Comparison of ENCODE assay signal across 8 cellular contexts in genomic region chr11:65871811-65872548, GRCh38. TPM values are rescaled to one million over a fixed set of nuclear protein-coding genes. Genes with fewer than 3 reads are reported as not detected.
DNase-seq lines count a peak whose midpoint lies in the region; ATAC-seq, FAIRE-seq and TF ChIP-seq lines count a peak whose summit lies in the region.

No MANE protein-coding gene starts in this region.

- POLR2A ChIA-PET in IMR-90 (lab: Charles Lee; ENCODE audit: unreplicated experiment), result interaction anchor here (0.7 to 1.3 kb wide), 4 partner anchors 9 to 14 kb away, joined by 4 to 7 read pairs (median 4); no protein-coding TSS in a partner anchor
- POLR2A ChIA-PET in HepG2 (lab: Yijun Ruan, JAX), result interaction anchor here (1.2 to 8.9 kb wide), 5 partner anchors 13 to 131 kb away, joined by 3 to 81 read pairs (median 6); partner anchors contain the start of genes CCDC85B, CFL1, FIBP and MUS81

- H3K9me1 ChIP-seq in IMR-90 (ENCODE audit: insufficient read depth, low read length), result 0 out of 2 replicates have a peak, but pooled peaks cover 5% of the 10 kb centered on the region

- H3K4ac ChIP-seq in IMR-90 (ENCODE audit: low read depth, low read length), result peak overlapping the region; percentile 97

- no peak for TF ChIP-seq EP300 in HepG2 (IDR thresholded peaks at IDR 0.05; ENCODE audit: low read depth in 2 of 2, low read length in 2 of 2)
- TF ChIP-seq EP300 in HepG2 (CRISPR knock-in tag; IDR thresholded peaks at IDR 0.05; ENCODE audit: borderline replicate concordance), result no peak

- H3K4me1 ChIP-seq in IMR-90 (ENCODE audit: control insufficient read depth, insufficient read depth, low read length) (peaks cover 14% of the 10 kb centered on the region), HepG2 (ENCODE audit: insufficient read depth, low read length) (peaks cover 27% of the 10 kb centered on the region)

- no peaks in the 10 kb centered on the region for H3K9me3 Mint-ChIP-seq in brain

- H3K56ac ChIP-seq in IMR-90 (ENCODE audit: extremely low read depth, insufficient read depth, low read length), result peak overlapping the region; percentile 88

- H3K18ac ChIP-seq in IMR-90 (ENCODE audit: low read depth, low read length), result peak overlapping the region; percentile 71

- CTCF ChIA-PET in IMR-90 (lab: Yijun Ruan, JAX), result interaction anchor here (1.1 to 2.1 kb wide), 3 partner anchors 13 to 16 kb away, joined by 3 to 9 read pairs (median 8); partner anchors contain the start of gene FIBP
- CTCF ChIA-PET in HepG2 (lab: Yijun Ruan, JAX; ENCODE audit: low intra/inter-chr PET ratio, low total read pairs), result no interaction called here

- H3K4me2 ChIP-seq in IMR-90 (ENCODE audit: low read depth, low read length), result peak overlapping the region; percentile 96
- peak overlapping the region; percentile 71 for H3K4me2 ChIP-seq in HepG2 (ENCODE audit: low read depth, low read length)

- H2BK5ac ChIP-seq in IMR-90 (ENCODE audit: low read depth, low read length, poor library complexity, severe bottlenecking), result peak overlapping the region; percentile 97

- H2AK5ac ChIP-seq in IMR-90 (ENCODE audit: low read depth, low read length), result peak overlapping the region; percentile 87

- H3K14ac ChIP-seq in IMR-90 (replicated peaks; ENCODE audit: low read depth, low read length), result peak overlapping the region; percentile 97

- TF ChIP-seq RAD21 in IMR-90 (IDR thresholded peaks at IDR 0.05; ENCODE audit: low read length) (peak; percentile 12; the same call in 1 of the 2 replicates), HepG2 (CRISPR knock-in tag; IDR thresholded peaks at IDR 0.05) (no peak)

- H3K36me3 Mint-ChIP-seq in brain, result no peaks in the 10 kb centered on the region

- peak overlapping the region; percentile 73 for H4K8ac ChIP-seq in IMR-90 (ENCODE audit: low read depth in 2 of 2, low read length in 2 of 2)

- H3K27me3 ChIP-seq in IMR-90 (ENCODE audit: control insufficient read depth, insufficient read depth, low read length) (no peaks in the 10 kb centered on the region), HepG2 (ENCODE audit: control insufficient read depth in 1 of 2, insufficient read depth in 2 of 2, low read length in 2 of 2) (no peaks in the 10 kb centered on the region; a peak in 1 of 5 replicates)

- H3K9me3 ChIP-seq in IMR-90 (ENCODE audit: control insufficient read depth, insufficient read depth, low read length) (no peaks in the 10 kb centered on the region), HepG2 (ENCODE audit: low read length) (no peaks in the 10 kb centered on the region)

- H3K36me3 ChIP-seq in IMR-90 (ENCODE audit: control insufficient read depth, insufficient read depth, low read length) (peaks cover 41% of the 10 kb centered on the region), HepG2 (replicated peaks in 1 of 2; ENCODE audit: control insufficient read depth in 1 of 2, insufficient read depth in 2 of 2, low read length in 2 of 2) (peaks cover 0 to 10% of the 10 kb centered on the region in 2 experiments; a peak in 1 of 5 replicates)

- H3K23ac ChIP-seq in IMR-90 (ENCODE audit: low read depth, low read length), result peak overlapping the region; percentile 93

- 7% methylated on average over 11 of the region's 26 CpGs; no CpG with 5 or more reads in 1 of the 2 experiments for WGBS in IMR-90 (ENCODE audit: extremely low coverage in 2 of 2, insufficient read length in 1 of 2), 2 experiments
- WGBS in HepG2 (ENCODE audit: low lambda C conversion rate), result 40% methylated on average over 2 of the region's 26 CpGs

- peak overlapping the region; percentile 99 for H2AK9ac ChIP-seq in IMR-90 (replicated peaks; ENCODE audit: low read depth, low read length, poor library complexity)

- peaks cover 7% of the 10 kb centered on the region for H3K27me3 Mint-ChIP-seq in brain

- TF ChIP-seq POLR2A in IMR-90 (IDR thresholded peaks at IDR 0.05; ENCODE audit: low read depth, low read length), result no peak
- no peak for TF ChIP-seq POLR2A in HepG2 (IDR thresholded peaks at IDR 0.05; ENCODE audit: insufficient read depth in 1 of 2, low read depth in 2 of 2, low read length in 2 of 2)

- peak overlapping the region; percentile 73 for H2BK120ac ChIP-seq in IMR-90 (ENCODE audit: low read depth, low read length)

- TF ChIP-seq CTCF in IMR-90 (conservative IDR thresholded peaks at IDR 0.05; ENCODE audit: low read depth, low read length), result 0 out of 2 replicates have a peak, but pooled peaks have one; percentile 23
- TF ChIP-seq CTCF in brain (conservative IDR thresholded peaks at IDR 0.05), result no peak
- peak; percentile 18; the same call in 1 of the 2 replicates for TF ChIP-seq CTCF in HepG2 (CRISPR knock-in tag; IDR thresholded peaks at IDR 0.05)

- no TSS peak for BruUV-seq in IMR-90 (replicated peaks; lab: Mats Ljungman, UMichigan)
- no TSS peak for BruUV-seq in HepG2 (replicated peaks; lab: Mats Ljungman, UMichigan)

- DNase-seq in IMR-90 (no peak), HepG2 (ENCODE audit: low spot score) (no peak), substantia nigra (lab: John Stamatoyannopoulos, UW) (peak in 5 of 49 donors; percentile 17 to 50 (median 22)), Ammon's horn (ENCODE audit: low spot score) (no peak), RPMI8226 (no peak)

- dilution Hi-C loops in IMR-90 (cut with HindIII; ENCODE audit: low sequenced_read_pairs, unreplicated experiment), result no loop called here

- intact Hi-C loops in IMR-90 (cut with micrococcal nuclease), result no loop called here
- intact Hi-C loops in HepG2 (cut with micrococcal nuclease; ENCODE audit: unreplicated experiment), result no loop called here

- peak overlapping the region in 3 of 5 experiments; percentile 19 to 85 (median 84) for H3K27ac Mint-ChIP-seq in brain

- H2AFZ ChIP-seq in IMR-90 (replicated peaks; ENCODE audit: low read length, poor library complexity), result peak overlapping the region; percentile 76
- no peak overlapping the region for H2AFZ ChIP-seq in HepG2 (ENCODE audit: low read length)

- H3K9ac ChIP-seq in IMR-90 (ENCODE audit: low read depth, low read length) (peak overlapping the region; percentile 98), HepG2 (ENCODE audit: insufficient read depth, low read depth, low read length) (peak overlapping the region; percentile 69)

- H2BK20ac ChIP-seq in IMR-90 (ENCODE audit: low read depth, low read length), result no peak overlapping the region

- peak overlapping the region; percentile 89 for H4K5ac ChIP-seq in IMR-90 (ENCODE audit: low read depth, low read length)

- peak overlapping the region; percentile 62 to 83 (median 75) for H3K4me3 Mint-ChIP-seq in brain

- no peak for FAIRE-seq in HepG2 (lab: Jason Lieb, UNC)

- H3K27ac ChIP-seq in IMR-90 (ENCODE audit: insufficient read depth, low read length), result peak overlapping the region; percentile 98
- no peak overlapping the region for H3K27ac ChIP-seq in HepG2 (ENCODE audit: extremely low read length, insufficient read depth, low read length)
- peak overlapping the region; percentile 45 for H3K27ac ChIP-seq in substantia nigra (ENCODE audit: low read depth, low read length, poor library complexity, severe bottlenecking)

- H3K4me1 Mint-ChIP-seq in brain, result peaks cover 30% of the 10 kb centered on the region

- in situ Hi-C loops in IMR-90 (cut with MboI; ENCODE audit: low sequenced_read_pairs), result no loop called here
- in situ Hi-C loops in HepG2 (cut with HindIII; ENCODE audit: extremely low pct_ligation_motif_present, low pct_unique_long_range_greater_than_20kb), result no loop called here

- H3K4me3 ChIP-seq in IMR-90 (ENCODE audit: insufficient read depth, low read depth, low read length) (peak overlapping the region; percentile 89), HepG2 (replicated peaks in 1 of 3; ENCODE audit: insufficient read depth in 1 of 3, low read depth in 2 of 3, low read length in 3 of 3) (peak overlapping the region; percentile 58 to 73 (median 63); a peak in 4 of 6 replicates)

- ATAC-seq in IMR-90 (ENCODE audit: low read depth), result peak; percentile 28
- ATAC-seq in HepG2, result peak; percentile 47
- no peak for ATAC-seq in activated CD4-positive, CD25-positive, alpha-beta regulatory T cell treated with anti-CD3 and anti-CD28 coated beads, Interleukin-2, amount 50 U/mL, for 24 hours
- ATAC-seq in HG03342 (IDR thresholded peaks at IDR 0.05; ENCODE audit: unreplicated experiment), result no peak

- peak overlapping the region; percentile 81 for H4K91ac ChIP-seq in IMR-90 (ENCODE audit: insufficient read depth, low read depth, low read length)

- H3K79me2 ChIP-seq in HepG2 (ENCODE audit: insufficient read depth, low read length), result no peaks in the 10 kb centered on the region

- peaks cover 27% of the 10 kb centered on the region for H4K20me1 ChIP-seq in IMR-90 (ENCODE audit: insufficient read depth, low read length)
- no peaks in the 10 kb centered on the region for H4K20me1 ChIP-seq in HepG2 (ENCODE audit: insufficient read depth, low read length)

- peaks cover 18 to 57% of the 10 kb centered on the region in 2 experiments for H3K79me1 ChIP-seq in IMR-90 (ENCODE audit: low read depth in 1 of 2, low read length in 2 of 2)

- H2BK15ac ChIP-seq in IMR-90 (ENCODE audit: low read depth, low read length), result no peak overlapping the region; the same call in 2 of the 3 replicates

RNA-seq across cellular contexts. Expression of gene EFEMP2, which starts 0.6 kb away (rescaled TPM):
- total RNA-seq in IMR-90 (2012; rRNA removed), result 62.7 and 69.2 TPM in 2 replicates
- polyA plus RNA-seq in IMR-90 (2012; rRNA removed), result 431 and 601 TPM in 2 replicates
- polyA plus RNA-seq in IMR-90 (2012; cell fraction: cytosol; rRNA removed), result 324 and 587 TPM in 2 replicates
- 557 and 1,096 TPM in 2 replicates for polyA plus RNA-seq in IMR-90 (2012; cell fraction: nucleus; rRNA removed; ENCODE audit: low replicate concordance)
- polyA plus RNA-seq in brain (ENCODE audit: insufficient read depth, low read depth, low replicate concordance), result 17.1 TPM
- total RNA-seq in HepG2 (2016; rRNA removed; fragmentation: Illumina TruSeq; extraction: Trizol), result 3.7 and 7.4 TPM in 2 replicates
- total RNA-seq in HepG2 (2016; cell fraction: cytosol; rRNA removed; fragmentation: Illumina TruSeq; extraction: Trizol; ENCODE audit: low read depth), result 15.2 and 15.7 TPM in 2 replicates
- total RNA-seq in HepG2 (2016; cell fraction: insoluble cytoplasmic fraction; rRNA removed; fragmentation: Illumina TruSeq; extraction: Trizol), result 3.7 and 8.2 TPM in 2 replicates
- total RNA-seq in HepG2 (2016; cell fraction: membrane; rRNA removed; fragmentation: Illumina TruSeq; extraction: Trizol), result 12.4 and 16.0 TPM in 2 replicates
- 7.8 and 14.5 TPM in 2 replicates for total RNA-seq in HepG2 (2016; cell fraction: nucleus; rRNA removed; fragmentation: Illumina TruSeq; extraction: Trizol)
- polyA plus RNA-seq in HepG2 (2011; rRNA removed), result 29.7 and 34.3 TPM in 2 replicates
- polyA plus RNA-seq in HepG2 (2011; cell fraction: cytosol; rRNA removed), result 17.6 and 22.8 TPM in 2 replicates
- 150 and 216 TPM in 2 replicates for polyA plus RNA-seq in HepG2 (2011; cell fraction: nucleus; rRNA removed)
- 12.1 and 14.4 TPM in 2 replicates for polyA plus RNA-seq in HepG2 (2012)
- polyA plus RNA-seq in HepG2 (2016; cell fraction: cytosol; fragmentation: Illumina TruSeq; extraction: Trizol; ENCODE audit: low read depth), result 19.2 and 19.9 TPM in 2 replicates
- 5.8 and 5.9 TPM in 2 replicates for polyA plus RNA-seq in HepG2 (2016; cell fraction: insoluble cytoplasmic fraction; fragmentation: Illumina TruSeq; extraction: Trizol; ENCODE audit: low read depth)
- polyA plus RNA-seq in HepG2 (2016; cell fraction: membrane; fragmentation: Illumina TruSeq; extraction: Trizol; ENCODE audit: low read depth), result 18.0 and 19.9 TPM in 2 replicates
- 20.2 and 23.5 TPM in 2 replicates for polyA plus RNA-seq in HepG2 (2016; cell fraction: nucleus; fragmentation: Illumina TruSeq; extraction: Trizol; ENCODE audit: insufficient read depth, low read depth)
- polyA minus RNA-seq in HepG2 (2011; rRNA and poly(A)+ RNA removed; ENCODE audit: low replicate concordance), result 2.1 and 18.1 TPM in 2 replicates
- polyA minus RNA-seq in HepG2 (2011; cell fraction: cytosol; rRNA and poly(A)+ RNA removed), result 4.1 and 4.8 TPM in 2 replicates
- polyA minus RNA-seq in HepG2 (2011; cell fraction: nucleus; rRNA and poly(A)+ RNA removed), result 14.5 and 17.7 TPM in 2 replicates

RNA-seq across cellular contexts. Expression of gene CTSW, which starts 7.7 kb away (rescaled TPM):
- total RNA-seq in IMR-90 (2012; rRNA removed) (0.18 TPM in 1 of 2 replicates, not detected in the other), HepG2 (2016; rRNA removed; fragmentation: Illumina TruSeq; extraction: Trizol) (not detected in 2 replicates)
- polyA plus RNA-seq in IMR-90 (2012; rRNA removed) (0.07 and 0.23 TPM in 2 replicates), brain (ENCODE audit: insufficient read depth, low read depth, low replicate concordance) (0.76 TPM), HepG2 (2011; rRNA removed) (0.09 TPM in 1 of 2 replicates, not detected in the other)
- 0.08 and 0.39 TPM in 2 replicates for polyA plus RNA-seq in IMR-90 (2012; cell fraction: cytosol; rRNA removed)
- polyA plus RNA-seq in IMR-90 (2012; cell fraction: nucleus; rRNA removed; ENCODE audit: low replicate concordance), result 0.23 and 0.34 TPM in 2 replicates
- total RNA-seq in HepG2 (2016; cell fraction: cytosol; rRNA removed; fragmentation: Illumina TruSeq; extraction: Trizol; ENCODE audit: low read depth), result not detected in 2 replicates
- total RNA-seq in HepG2 (2016; cell fraction: insoluble cytoplasmic fraction; rRNA removed; fragmentation: Illumina TruSeq; extraction: Trizol), result not detected in 2 replicates
- not detected in 2 replicates for total RNA-seq in HepG2 (2016; cell fraction: membrane; rRNA removed; fragmentation: Illumina TruSeq; extraction: Trizol)
- total RNA-seq in HepG2 (2016; cell fraction: nucleus; rRNA removed; fragmentation: Illumina TruSeq; extraction: Trizol), result not detected in 2 replicates
- not detected in 2 replicates for polyA plus RNA-seq in HepG2 (2011; cell fraction: cytosol; rRNA removed)
- 0.24 TPM in 1 of 2 replicates, not detected in the other for polyA plus RNA-seq in HepG2 (2011; cell fraction: nucleus; rRNA removed)
- 0.29 TPM in 1 of 2 replicates, not detected in the other for polyA plus RNA-seq in HepG2 (2012)
- not detected in 2 replicates for polyA plus RNA-seq in HepG2 (2016; cell fraction: cytosol; fragmentation: Illumina TruSeq; extraction: Trizol; ENCODE audit: low read depth)
- not detected in 2 replicates for polyA plus RNA-seq in HepG2 (2016; cell fraction: insoluble cytoplasmic fraction; fragmentation: Illumina TruSeq; extraction: Trizol; ENCODE audit: low read depth)
- polyA plus RNA-seq in HepG2 (2016; cell fraction: membrane; fragmentation: Illumina TruSeq; extraction: Trizol; ENCODE audit: low read depth), result not detected in 2 replicates
- polyA plus RNA-seq in HepG2 (2016; cell fraction: nucleus; fragmentation: Illumina TruSeq; extraction: Trizol; ENCODE audit: insufficient read depth, low read depth), result not detected in 2 replicates
- not detected in 2 replicates for polyA minus RNA-seq in HepG2 (2011; rRNA and poly(A)+ RNA removed; ENCODE audit: low replicate concordance)
- polyA minus RNA-seq in HepG2 (2011; cell fraction: cytosol; rRNA and poly(A)+ RNA removed), result not detected in 2 replicates
- not detected in 2 replicates for polyA minus RNA-seq in HepG2 (2011; cell fraction: nucleus; rRNA and poly(A)+ RNA removed)

RNA-seq across cellular contexts. Expression of gene MUS81, which starts 11.7 kb away (rescaled TPM):
- total RNA-seq in IMR-90 (2012; rRNA removed), result 22.5 and 23.7 TPM in 2 replicates
- 47.9 and 57.0 TPM in 2 replicates for polyA plus RNA-seq in IMR-90 (2012; rRNA removed)
- 22.0 and 32.0 TPM in 2 replicates for polyA plus RNA-seq in IMR-90 (2012; cell fraction: cytosol; rRNA removed)
- polyA plus RNA-seq in IMR-90 (2012; cell fraction: nucleus; rRNA removed; ENCODE audit: low replicate concordance), result 224 and 393 TPM in 2 replicates
- polyA plus RNA-seq in brain (ENCODE audit: insufficient read depth, low read depth, low replicate concordance), result 41.7 TPM
- 13.2 and 25.6 TPM in 2 replicates for total RNA-seq in HepG2 (2016; rRNA removed; fragmentation: Illumina TruSeq; extraction: Trizol)
- total RNA-seq in HepG2 (2016; cell fraction: cytosol; rRNA removed; fragmentation: Illumina TruSeq; extraction: Trizol; ENCODE audit: low read depth), result 9.1 and 9.8 TPM in 2 replicates
- total RNA-seq in HepG2 (2016; cell fraction: insoluble cytoplasmic fraction; rRNA removed; fragmentation: Illumina TruSeq; extraction: Trizol), result 10.0 and 23.4 TPM in 2 replicates
- total RNA-seq in HepG2 (2016; cell fraction: membrane; rRNA removed; fragmentation: Illumina TruSeq; extraction: Trizol), result 9.8 and 11.9 TPM in 2 replicates
- total RNA-seq in HepG2 (2016; cell fraction: nucleus; rRNA removed; fragmentation: Illumina TruSeq; extraction: Trizol), result 33.1 and 33.6 TPM in 2 replicates
- polyA plus RNA-seq in HepG2 (2011; rRNA removed), result 30.2 and 43.6 TPM in 2 replicates
- polyA plus RNA-seq in HepG2 (2011; cell fraction: cytosol; rRNA removed), result 9.6 and 15.1 TPM in 2 replicates
- 256 and 293 TPM in 2 replicates for polyA plus RNA-seq in HepG2 (2011; cell fraction: nucleus; rRNA removed)
- 17.9 and 34.3 TPM in 2 replicates for polyA plus RNA-seq in HepG2 (2012)
- polyA plus RNA-seq in HepG2 (2016; cell fraction: cytosol; fragmentation: Illumina TruSeq; extraction: Trizol; ENCODE audit: low read depth), result 5.3 and 7.5 TPM in 2 replicates
- polyA plus RNA-seq in HepG2 (2016; cell fraction: insoluble cytoplasmic fraction; fragmentation: Illumina TruSeq; extraction: Trizol; ENCODE audit: low read depth), result 10.0 and 14.2 TPM in 2 replicates
- 9.0 and 9.4 TPM in 2 replicates for polyA plus RNA-seq in HepG2 (2016; cell fraction: membrane; fragmentation: Illumina TruSeq; extraction: Trizol; ENCODE audit: low read depth)
- polyA plus RNA-seq in HepG2 (2016; cell fraction: nucleus; fragmentation: Illumina TruSeq; extraction: Trizol; ENCODE audit: insufficient read depth, low read depth), result 70.1 TPM in 2 replicates
- 21.4 and 58.7 TPM in 2 replicates for polyA minus RNA-seq in HepG2 (2011; rRNA and poly(A)+ RNA removed; ENCODE audit: low replicate concordance)
- 5.5 and 5.8 TPM in 2 replicates for polyA minus RNA-seq in HepG2 (2011; cell fraction: cytosol; rRNA and poly(A)+ RNA removed)
- polyA minus RNA-seq in HepG2 (2011; cell fraction: nucleus; rRNA and poly(A)+ RNA removed), result 60.9 and 66.5 TPM in 2 replicates

RNA-seq across cellular contexts. Expression of gene CFL1, which starts 14.0 kb away (rescaled TPM):
- total RNA-seq in IMR-90 (2012; rRNA removed), result 919 and 960 TPM in 2 replicates
- 2,231 and 2,466 TPM in 2 replicates for polyA plus RNA-seq in IMR-90 (2012; rRNA removed)
- 2,445 and 3,036 TPM in 2 replicates for polyA plus RNA-seq in IMR-90 (2012; cell fraction: cytosol; rRNA removed)
- polyA plus RNA-seq in IMR-90 (2012; cell fraction: nucleus; rRNA removed; ENCODE audit: low replicate concordance), result 809 and 890 TPM in 2 replicates
- 2,437 TPM for polyA plus RNA-seq in brain (ENCODE audit: insufficient read depth, low read depth, low replicate concordance)
- 383 and 458 TPM in 2 replicates for total RNA-seq in HepG2 (2016; rRNA removed; fragmentation: Illumina TruSeq; extraction: Trizol)
- 49.6 and 56.4 TPM in 2 replicates for total RNA-seq in HepG2 (2016; cell fraction: cytosol; rRNA removed; fragmentation: Illumina TruSeq; extraction: Trizol; ENCODE audit: low read depth)
- 365 and 431 TPM in 2 replicates for total RNA-seq in HepG2 (2016; cell fraction: insoluble cytoplasmic fraction; rRNA removed; fragmentation: Illumina TruSeq; extraction: Trizol)
- total RNA-seq in HepG2 (2016; cell fraction: membrane; rRNA removed; fragmentation: Illumina TruSeq; extraction: Trizol), result 92.4 and 99.4 TPM in 2 replicates
- total RNA-seq in HepG2 (2016; cell fraction: nucleus; rRNA removed; fragmentation: Illumina TruSeq; extraction: Trizol), result 154 and 171 TPM in 2 replicates
- polyA plus RNA-seq in HepG2 (2011; rRNA removed), result 347 and 379 TPM in 2 replicates
- polyA plus RNA-seq in HepG2 (2011; cell fraction: cytosol; rRNA removed), result 649 and 884 TPM in 2 replicates
- 218 and 244 TPM in 2 replicates for polyA plus RNA-seq in HepG2 (2011; cell fraction: nucleus; rRNA removed)
- polyA plus RNA-seq in HepG2 (2012), result 289 and 295 TPM in 2 replicates
- polyA plus RNA-seq in HepG2 (2016; cell fraction: cytosol; fragmentation: Illumina TruSeq; extraction: Trizol; ENCODE audit: low read depth), result 112 and 116 TPM in 2 replicates
- polyA plus RNA-seq in HepG2 (2016; cell fraction: insoluble cytoplasmic fraction; fragmentation: Illumina TruSeq; extraction: Trizol; ENCODE audit: low read depth), result 879 and 1,116 TPM in 2 replicates
- 173 and 178 TPM in 2 replicates for polyA plus RNA-seq in HepG2 (2016; cell fraction: membrane; fragmentation: Illumina TruSeq; extraction: Trizol; ENCODE audit: low read depth)
- polyA plus RNA-seq in HepG2 (2016; cell fraction: nucleus; fragmentation: Illumina TruSeq; extraction: Trizol; ENCODE audit: insufficient read depth, low read depth), result 427 and 437 TPM in 2 replicates
- polyA minus RNA-seq in HepG2 (2011; rRNA and poly(A)+ RNA removed; ENCODE audit: low replicate concordance), result 360 and 1,083 TPM in 2 replicates
- polyA minus RNA-seq in HepG2 (2011; cell fraction: cytosol; rRNA and poly(A)+ RNA removed), result 284 and 320 TPM in 2 replicates
- 153 and 218 TPM in 2 replicates for polyA minus RNA-seq in HepG2 (2011; cell fraction: nucleus; rRNA and poly(A)+ RNA removed)

RNA-seq across cellular contexts. Expression of gene FIBP, which starts 16.3 kb away (rescaled TPM):
- total RNA-seq in IMR-90 (2012; rRNA removed) (119 and 182 TPM in 2 replicates), HepG2 (2016; rRNA removed; fragmentation: Illumina TruSeq; extraction: Trizol) (62.1 and 66.0 TPM in 2 replicates)
- polyA plus RNA-seq in IMR-90 (2012; rRNA removed) (141 and 163 TPM in 2 replicates), brain (ENCODE audit: insufficient read depth, low read depth, low replicate concordance) (143 TPM), HepG2 (2011; rRNA removed) (42.9 and 55.3 TPM in 2 replicates)
- 98.5 and 183 TPM in 2 replicates for polyA plus RNA-seq in IMR-90 (2012; cell fraction: cytosol; rRNA removed)
- 96.1 and 215 TPM in 2 replicates for polyA plus RNA-seq in IMR-90 (2012; cell fraction: nucleus; rRNA removed; ENCODE audit: low replicate concordance)
- total RNA-seq in HepG2 (2016; cell fraction: cytosol; rRNA removed; fragmentation: Illumina TruSeq; extraction: Trizol; ENCODE audit: low read depth), result 107 and 121 TPM in 2 replicates
- total RNA-seq in HepG2 (2016; cell fraction: insoluble cytoplasmic fraction; rRNA removed; fragmentation: Illumina TruSeq; extraction: Trizol), result 58.2 and 62.9 TPM in 2 replicates
- 102 and 112 TPM in 2 replicates for total RNA-seq in HepG2 (2016; cell fraction: membrane; rRNA removed; fragmentation: Illumina TruSeq; extraction: Trizol)
- 30.9 and 31.6 TPM in 2 replicates for total RNA-seq in HepG2 (2016; cell fraction: nucleus; rRNA removed; fragmentation: Illumina TruSeq; extraction: Trizol)
- polyA plus RNA-seq in HepG2 (2011; cell fraction: cytosol; rRNA removed), result 42.7 and 69.1 TPM in 2 replicates
- 93.3 and 102 TPM in 2 replicates for polyA plus RNA-seq in HepG2 (2011; cell fraction: nucleus; rRNA removed)
- 30.4 and 30.7 TPM in 2 replicates for polyA plus RNA-seq in HepG2 (2012)
- polyA plus RNA-seq in HepG2 (2016; cell fraction: cytosol; fragmentation: Illumina TruSeq; extraction: Trizol; ENCODE audit: low read depth), result 106 and 128 TPM in 2 replicates
- polyA plus RNA-seq in HepG2 (2016; cell fraction: insoluble cytoplasmic fraction; fragmentation: Illumina TruSeq; extraction: Trizol; ENCODE audit: low read depth), result 57.7 and 68.5 TPM in 2 replicates
- 104 and 109 TPM in 2 replicates for polyA plus RNA-seq in HepG2 (2016; cell fraction: membrane; fragmentation: Illumina TruSeq; extraction: Trizol; ENCODE audit: low read depth)
- 53.2 and 59.2 TPM in 2 replicates for polyA plus RNA-seq in HepG2 (2016; cell fraction: nucleus; fragmentation: Illumina TruSeq; extraction: Trizol; ENCODE audit: insufficient read depth, low read depth)
- polyA minus RNA-seq in HepG2 (2011; rRNA and poly(A)+ RNA removed; ENCODE audit: low replicate concordance), result 100 and 198 TPM in 2 replicates
- polyA minus RNA-seq in HepG2 (2011; cell fraction: cytosol; rRNA and poly(A)+ RNA removed), result 30.7 and 31.3 TPM in 2 replicates
- 25.2 and 39.5 TPM in 2 replicates for polyA minus RNA-seq in HepG2 (2011; cell fraction: nucleus; rRNA and poly(A)+ RNA removed)

Comparison
In these comparisons a context has a peak if more than half of its experiments do, and no peak if none do; other contexts are left out.
1. ATAC-seq: peak in IMR-90 (single experiment) and HepG2 (single experiment); none in activated CD4-positive, CD25-positive, alpha-beta regulatory T cell treated with anti-CD3 and anti-CD28 coated beads, Interleukin-2, amount 50 U/mL, for 24 hours (0 of 2) and HG03342 (single experiment).
2. CTCF ChIP-seq: peak in IMR-90 (single experiment) and HepG2 (single experiment); none in brain (0 of 2).